2 cellular contexts compared by ENCODE assay signal in genomic region chr6:124994648-124995047, GRCh38.
TF ChIP-seq lines count a peak whose summit lies in the region.

No MANE protein-coding gene starts in this region.

TF ChIP-seq in IMR-90, 13 proteins besides CTCF, POLR2A, EP300 and RAD21:
- no peak for TF ChIP-seq MAZ (IDR thresholded peaks at IDR 0.05; ENCODE audit: borderline replicate concordance, low read depth, low read length)
- no peak for TF ChIP-seq ELK1 (IDR thresholded peaks at IDR 0.05; ENCODE audit: borderline replicate concordance, low read depth, low read length)

TF ChIP-seq in endothelial cell of umbilical vein, 7 proteins besides CTCF, POLR2A, EP300 and RAD21:
- TF ChIP-seq MYC (IDR thresholded peaks at IDR 0.05; ENCODE audit: low read depth, low read length) (no peak), FOS (IDR thresholded peaks at IDR 0.05; ENCODE audit: borderline replicate concordance, insufficient read depth, low read length) (no peak), JUN (IDR thresholded peaks at IDR 0.05; ENCODE audit: borderline replicate concordance, insufficient read depth, insufficient read length, low read depth) (no peak), EZH2 (IDR thresholded peaks at IDR 0.05; ENCODE audit: borderline replicate concordance, low read depth, low read length, severe bottlenecking) (no peak)
TF ChIP-seq in endothelial cell of umbilical vein: peak in this region for 0.
